ENCODE assay signal across 8 cellular contexts in genomic region chr17:81241648-81242420, GRCh38. TPM values are rescaled to one million over a fixed set of nuclear protein-coding genes. Genes with fewer than 3 reads are reported as not detected.
DNase-seq lines count a peak whose midpoint lies in the region; ATAC-seq and TF ChIP-seq lines count a peak whose summit lies in the region.

No MANE protein-coding gene starts in this region.

- H3K4me3 ChIP-seq in left lung = no peak overlapping the region

- peak; percentile 21 for DNase-seq in Caki2 (ENCODE audit: low read depth)
- DNase-seq in HK-2 (ENCODE audit: unreplicated experiment) = peak; percentile 43
- DNase-seq in T-helper 9 cell = peak; percentile 49
- peak; percentile 64 for DNase-seq in astrocyte of the hippocampus (ENCODE audit: low read depth, low spot score)
- DNase-seq in left lung = peak in 1 of 2 donors; percentile 58
- DNase-seq in stimulated activated CD8-positive, alpha-beta memory T cell treated with anti-CD3 and anti-CD28 coated beads, Interleukin-15, amount 100 ng/mL, for 24 hours (ENCODE audit: low read depth) = peak; percentile 59
- DNase-seq in NCI-H187 treated with DMSO at 0.1 percent for 48 hours (lab: John Stamatoyannopoulos, UW) = no peak

- H3K27me3 ChIP-seq in left lung = no peaks in the 10 kb centered on the region

- peak; percentile 7 for ATAC-seq in left lung
- ATAC-seq in HG03196 (IDR thresholded peaks at IDR 0.05; ENCODE audit: unreplicated experiment) = no peak

- H3K36me3 ChIP-seq in left lung = peaks cover 0 to 40% of the 10 kb centered on the region in 2 donors

- no peak overlapping the region for H3K27ac ChIP-seq in left lung

- intact Hi-C loops in left lung (cut with DNase I) = no loop called here

- in situ Hi-C loops in Caki2 (cut with HindIII; ENCODE audit: low pct_unique_long_range_greater_than_20kb, low sequenced_read_pairs) = no loop called here

- no peaks in the 10 kb centered on the region for H3K9me3 ChIP-seq in left lung

- peaks cover 8 to 36% of the 10 kb centered on the region in 2 donors for H3K4me1 ChIP-seq in left lung

- TF ChIP-seq CTCF in left lung (IDR thresholded peaks at IDR 0.05) = peak; percentile 49 to 74

RNA-seq across cellular contexts. Expression of gene NDUFAF8, which starts 2.7 kb away (rescaled TPM):
- 158 and 172 TPM in 2 replicates for total RNA-seq in Caki2 (2014; rRNA removed; shearing (Covaris generic); ENCODE audit: low replicate concordance)
- total RNA-seq in left lung = 10 to 100 TPM; 38.3 to 42.2 TPM

RNA-seq across cellular contexts. Expression of gene TEPSIN, which starts 3.0 kb away (rescaled TPM):
- total RNA-seq in Caki2 (2014; rRNA removed; shearing (Covaris generic); ENCODE audit: low replicate concordance) = 6.8 and 7.2 TPM in 2 replicates
- 10 to 100 TPM; 32.3 to 41.2 TPM for total RNA-seq in left lung

RNA-seq across cellular contexts. Expression of gene CEP131, which starts 19.1 kb away (rescaled TPM):
- total RNA-seq in Caki2 (2014; rRNA removed; shearing (Covaris generic); ENCODE audit: low replicate concordance) = 15.3 and 22.3 TPM in 2 replicates
- total RNA-seq in left lung = 1 to 10 TPM; 7.7 to 9.0 TPM

RNA-seq across cellular contexts. Expression of gene SLC38A10, which starts 53.3 kb away (rescaled TPM):
- total RNA-seq in Caki2 (2014; rRNA removed; shearing (Covaris generic); ENCODE audit: low replicate concordance) = 77.3 and 85.2 TPM in 2 replicates
- total RNA-seq in left lung = 100 to 1,000 TPM in 1 of 2 donors, 10 to 100 TPM in 1; 79.9 to 109 TPM
